In genomic region chr17:74860999-74861553, GRCh38 we compare ENCODE assay signal across 10 cellular contexts. TPM values are rescaled to one million over a fixed set of nuclear protein-coding genes. Genes with fewer than 3 reads are reported as not detected.
A peak's percentile ranks its signal among the peaks of the same experiment; 100 is the strongest.
DNase-seq lines count a peak whose midpoint lies in the region; ATAC-seq and TF ChIP-seq lines count a peak whose summit lies in the region.
"Had no signal": no experiment of that assay in that cellular context is flagged by ENCODE, and none has a peak within 500 bp of the region (broad histone marks: within the 10 kb centered on the region; RNA-seq: fewer than 3 reads in every experiment).

No MANE protein-coding gene starts in this region.

- no peaks in the 10 kb centered on the region for H3K79me2 ChIP-seq in SK-N-SH (ENCODE audit: insufficient read depth)
- H3K79me2 ChIP-seq in hepatocyte: no peaks in the 10 kb centered on the region

- H3K9me3 Mint-ChIP-seq in activated naive CD4-positive, alpha-beta T cell treated with anti-CD3 and anti-CD28 coated beads, Interleukin-2, amount 10 ng/mL, durations not matched to agents 7 days and 5 days: no peaks in the 10 kb centered on the region

- H3K4me3 ChIP-seq in SK-N-SH (ENCODE audit: low read depth in 2 of 2, low read length in 1 of 2) (no peak overlapping the region), hepatocyte (no peak overlapping the region), skeletal muscle cell (ENCODE audit: low read depth, low read length) (peak overlapping the region; percentile 6)

- 9% methylated on average over 25 of the region's 70 CpGs for WGBS in SK-N-SH (ENCODE audit: low lambda C conversion rate)
- 4% methylated on average over 30 of the region's 70 CpGs for WGBS in hepatocyte (ENCODE audit: low lambda C conversion rate, missing lambda C conversion rate)

- H2AFZ ChIP-seq in SK-N-SH (ENCODE audit: low read depth) (no peak overlapping the region), hepatocyte (no peak overlapping the region)

- no peak overlapping the region for H3K27ac Mint-ChIP-seq in activated naive CD4-positive, alpha-beta T cell treated with anti-CD3 and anti-CD28 coated beads, Interleukin-2, amount 10 ng/mL, durations not matched to agents 7 days and 5 days

- TF ChIP-seq EP300 in SK-N-SH (IDR thresholded peaks at IDR 0.05; ENCODE audit: borderline replicate concordance in 1 of 2, low read depth in 1 of 2, low read length in 1 of 2): no peak

- H3K27me3 Mint-ChIP-seq in activated naive CD4-positive, alpha-beta T cell treated with anti-CD3 and anti-CD28 coated beads, Interleukin-2, amount 10 ng/mL, durations not matched to agents 7 days and 5 days: peaks cover 81% of the 10 kb centered on the region

- H3K4me2 ChIP-seq in SK-N-SH: peak overlapping the region; percentile 76; the same call in 1 of the 2 replicates
- peak overlapping the region; percentile 95 for H3K4me2 ChIP-seq in hepatocyte

- POLR2A ChIA-PET in SK-N-SH (lab: Yijun Ruan, JAX): interaction anchor here (0.6 to 3.8 kb wide), 3 partner anchors 12 to 72 kb away, joined by 5 to 14 read pairs (median 9); partner anchors contain the start of gene FDXR

- peaks cover 10 to 21% of the 10 kb centered on the region in 2 experiments for H3K36me3 ChIP-seq in SK-N-SH (replicated peaks in 1 of 2; ENCODE audit: control insufficient read depth in 1 of 2, insufficient read depth in 2 of 2, low read length in 1 of 2)
- no peaks in the 10 kb centered on the region for H3K36me3 ChIP-seq in hepatocyte (replicated peaks; ENCODE audit: insufficient read depth, low read depth)

- peaks cover 0 to 12% of the 10 kb centered on the region in 2 experiments; a peak in 2 of 4 replicates for H3K4me1 ChIP-seq in SK-N-SH (ENCODE audit: control insufficient read depth in 1 of 2, insufficient read depth in 2 of 2, low read depth in 1 of 2, low read length in 1 of 2)
- H3K4me1 ChIP-seq in hepatocyte (ENCODE audit: insufficient read depth): peaks cover 17% of the 10 kb centered on the region

- no peak overlapping the region for H3K4me3 Mint-ChIP-seq in activated naive CD4-positive, alpha-beta T cell treated with anti-CD3 and anti-CD28 coated beads, Interleukin-2, amount 10 ng/mL, durations not matched to agents 7 days and 5 days

- no peak for TF ChIP-seq RAD21 in SK-N-SH (IDR thresholded peaks at IDR 0.05; ENCODE audit: low read length)

- H3K27me3 ChIP-seq in SK-N-SH (ENCODE audit: insufficient read depth) (peaks cover 42% of the 10 kb centered on the region), hepatocyte (peaks cover 53% of the 10 kb centered on the region)

- H3K27ac ChIP-seq in SK-N-SH (ENCODE audit: low read depth in 2 of 2, low read length in 1 of 2): no peak overlapping the region
- no peak overlapping the region for H3K27ac ChIP-seq in hepatocyte
- H3K27ac ChIP-seq: 22Rv1 had no signal

- H3F3A ChIP-seq in SK-N-SH (replicated peaks; ENCODE audit: insufficient read depth): peaks cover 6% of the 10 kb centered on the region

- H3K9me3 ChIP-seq in SK-N-SH (no peaks in the 10 kb centered on the region), hepatocyte (ENCODE audit: low read depth) (no peaks in the 10 kb centered on the region)

- peaks cover 19% of the 10 kb centered on the region for H3K36me3 Mint-ChIP-seq in activated naive CD4-positive, alpha-beta T cell treated with anti-CD3 and anti-CD28 coated beads, Interleukin-2, amount 10 ng/mL, durations not matched to agents 7 days and 5 days

- H4K20me1 ChIP-seq in SK-N-SH (ENCODE audit: insufficient read depth) (peaks cover 28% of the 10 kb centered on the region), hepatocyte (ENCODE audit: insufficient read depth, poor library complexity, severe bottlenecking) (no peaks in the 10 kb centered on the region)

- H3K9me2 ChIP-seq in SK-N-SH (no peaks in the 10 kb centered on the region), hepatocyte (replicated peaks; ENCODE audit: insufficient read depth) (no peaks in the 10 kb centered on the region)

- DNase-seq in DMS 273 (lab: John Stamatoyannopoulos, UW; ENCODE audit: unreplicated experiment) (peak; percentile 66), DMS 273 treated with DMSO at 0.1 percent for 48 hours (lab: John Stamatoyannopoulos, UW) (no peak), SK-N-SH (peak; percentile 70), hepatocyte (ENCODE audit: low spot score) (no peak), skeletal muscle cell (ENCODE audit: low read depth) (no peak)
- no peak for DNase-seq in activated naive CD4-positive, alpha-beta T cell treated with anti-CD3 and anti-CD28 coated beads, Interleukin-2, amount 10 ng/mL, durations not matched to agents 7 days and 5 days
- DNase-seq: NCI-H2029 had no signal

- H3K4me1 Mint-ChIP-seq in activated naive CD4-positive, alpha-beta T cell treated with anti-CD3 and anti-CD28 coated beads, Interleukin-2, amount 10 ng/mL, durations not matched to agents 7 days and 5 days: peaks cover 21% of the 10 kb centered on the region

- no peak overlapping the region for H3K9ac ChIP-seq in SK-N-SH

- no peak for TF ChIP-seq CTCF in SK-N-SH (IDR thresholded peaks at IDR 0.05)
- TF ChIP-seq CTCF in hepatocyte (IDR thresholded peaks at IDR 0.05; ENCODE audit: poor library complexity): no peak

- ATAC-seq in GM18861 (IDR thresholded peaks at IDR 0.05; ENCODE audit: unreplicated experiment) (no peak), GM19328 (IDR thresholded peaks at IDR 0.05; ENCODE audit: unreplicated experiment) (no peak)

- CTCF ChIA-PET in SK-N-SH (lab: Yijun Ruan, JAX): interaction anchor here (1.0 to 98.1 kb wide), 14 partner anchors 1 to 253 kb away, joined by 3 to 3869 read pairs (median 12); partner anchors contain the start of genes FADS6, FDXR, GRIN2C and NAT9
- CTCF ChIA-PET in activated naive CD4-positive, alpha-beta T cell treated with anti-CD3 and anti-CD28 coated beads, Interleukin-2, amount 10 ng/mL, durations not matched to agents 7 days and 5 days (lab: Charles Lee): interaction anchor here (0.8 to 13.6 kb wide), 13 partner anchors 11 to 204 kb away, joined by 3 to 184 read pairs (median 8); partner anchors contain the start of gene FDXR

TF ChIP-seq in SK-N-SH, 30 proteins besides CTCF, POLR2A, EP300 and RAD21:
- TF ChIP-seq EZH2phosphoT487 (IDR thresholded peaks at IDR 0.05; ENCODE audit: borderline replicate concordance, low read depth): peak; percentile 75; the same call in 1 of the 2 replicates
- TF ChIP-seq MAX (IDR thresholded peaks at IDR 0.05; ENCODE audit: low read depth): no peak

RNA-seq across cellular contexts. Expression of gene GRIN2C, which starts 1.4 kb away (rescaled TPM):
- polyA plus RNA-seq in SK-N-SH (2012; rRNA removed) (0.39 and 0.45 TPM in 2 replicates), hepatocyte (0.13 and 0.27 TPM in 2 replicates)
- 0.05 and 0.08 TPM in 2 replicates for polyA plus RNA-seq in SK-N-SH (2012; cell fraction: cytosol; rRNA removed)
- 4.1 and 9.2 TPM in 2 replicates for polyA plus RNA-seq in SK-N-SH (2012; cell fraction: nucleus; rRNA removed)
- total RNA-seq in hepatocyte: not detected in 2 replicates

RNA-seq across cellular contexts. Expression of gene FDXR, which starts 11.7 kb away (rescaled TPM):
- 86.7 and 89.5 TPM in 2 replicates for polyA plus RNA-seq in SK-N-SH (2012; rRNA removed)
- polyA plus RNA-seq in SK-N-SH (2012; cell fraction: cytosol; rRNA removed): 38.8 and 57.6 TPM in 2 replicates
- polyA plus RNA-seq in SK-N-SH (2012; cell fraction: nucleus; rRNA removed): 126 and 203 TPM in 2 replicates
- 9.3 and 12.2 TPM in 2 replicates for total RNA-seq in hepatocyte
- polyA plus RNA-seq in hepatocyte: 14.2 and 17.8 TPM in 2 replicates

RNA-seq across cellular contexts. Expression of gene FADS6, which starts 32.4 kb away (rescaled TPM):
- polyA plus RNA-seq in SK-N-SH (2012; rRNA removed) (not detected in 2 replicates), hepatocyte (1.4 and 4.3 TPM in 2 replicates)
- not detected in 2 replicates for polyA plus RNA-seq in SK-N-SH (2012; cell fraction: cytosol; rRNA removed)
- not detected in 2 replicates for polyA plus RNA-seq in SK-N-SH (2012; cell fraction: nucleus; rRNA removed)
- total RNA-seq in hepatocyte: 4.0 and 4.2 TPM in 2 replicates

Comparison
In these comparisons a context has a peak if more than half of its experiments do, and no peak if none do; other contexts are left out.
1. DNase-seq: peak in DMS 273 (single experiment) and SK-N-SH (single experiment); none in DMS 273 treated with DMSO at 0.1 percent for 48 hours (single experiment), hepatocyte (single experiment), skeletal muscle cell (single experiment) and activated naive CD4-positive, alpha-beta T cell treated with anti-CD3 and anti-CD28 coated beads, Interleukin-2, amount 10 ng/mL, durations not matched to agents 7 days and 5 days (single experiment).